In the genomic region with DNA sequence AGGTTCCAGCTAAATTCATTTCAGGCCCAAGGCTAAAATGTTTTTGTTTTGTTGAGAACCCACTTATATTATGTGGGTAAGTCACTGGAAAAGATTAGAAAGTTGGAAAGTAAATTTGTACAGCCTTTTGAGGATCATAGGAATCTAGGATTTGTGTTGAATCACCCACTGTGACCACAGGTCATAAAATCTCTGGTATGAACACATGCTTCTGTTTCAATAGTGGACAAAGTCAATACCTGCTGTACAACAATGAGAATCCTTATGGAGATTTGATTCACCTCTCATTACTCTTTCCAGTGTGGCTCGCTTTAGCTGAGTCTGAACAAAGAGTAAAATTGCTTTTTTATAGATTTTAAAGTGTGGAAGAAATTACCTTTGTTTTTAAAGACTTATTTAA, we compare ENCODE assay signal across 1 cellular context.
TF ChIP-seq lines count a peak whose summit lies in the region.

No MANE protein-coding gene starts in this region.

TF ChIP-seq in HepG2, 621 proteins besides CTCF, POLR2A, EP300 and RAD21 (continued from another document and continues in another):
- no peak; the same call in 1 of the 2 replicates for TF ChIP-seq SOX5 (CRISPR knock-in tag; IDR thresholded peaks at IDR 0.05; ENCODE audit: borderline replicate concordance)
- TF ChIP-seq BATF2 (CRISPR knock-in tag; IDR thresholded peaks at IDR 0.05): no peak
- TF ChIP-seq RFXAP (CRISPR knock-in tag; IDR thresholded peaks at IDR 0.05; ENCODE audit: borderline replicate concordance): no peak
- TF ChIP-seq ZBTB33 (CRISPR knock-in tag; IDR thresholded peaks at IDR 0.05): no peak
- TF ChIP-seq NRL (CRISPR knock-in tag; IDR thresholded peaks at IDR 0.05; ENCODE audit: borderline replicate concordance): no peak
- no peak for TF ChIP-seq DBP (CRISPR knock-in tag; IDR thresholded peaks at IDR 0.05; ENCODE audit: not compliant biosample characterization)
- TF ChIP-seq SNAPC5 (CRISPR knock-in tag; IDR thresholded peaks at IDR 0.05; ENCODE audit: borderline replicate concordance): no peak
- no peak for TF ChIP-seq ATF5 (CRISPR knock-in tag; IDR thresholded peaks at IDR 0.05; ENCODE audit: low read depth)
- TF ChIP-seq ATF2 (CRISPR knock-in tag; IDR thresholded peaks at IDR 0.05): no peak
- no peak for TF ChIP-seq ZNF83 (CRISPR knock-in tag; IDR thresholded peaks at IDR 0.05; ENCODE audit: borderline replicate concordance)
- TF ChIP-seq ZNF253 (CRISPR knock-in tag; IDR thresholded peaks at IDR 0.05; ENCODE audit: borderline replicate concordance): no peak
- peak; percentile 64; the same call in 1 of the 2 replicates for TF ChIP-seq ZKSCAN1 (IDR thresholded peaks at IDR 0.05; ENCODE audit: low read length)
- no peak for TF ChIP-seq ZNF30 (CRISPR knock-in tag; IDR thresholded peaks at IDR 0.05)
- TF ChIP-seq U2AF1 (optimal IDR thresholded peaks at IDR 0.05; ENCODE audit: low read depth, low read length): no peak
- TF ChIP-seq ZNF451 (CRISPR knock-in tag; IDR thresholded peaks at IDR 0.05): no peak
- no peak for TF ChIP-seq ZNF777 (CRISPR knock-in tag; IDR thresholded peaks at IDR 0.05)
- no peak for TF ChIP-seq ZNF232 (CRISPR knock-in tag; IDR thresholded peaks at IDR 0.05; ENCODE audit: borderline replicate concordance)
- TF ChIP-seq ZSCAN9 (CRISPR knock-in tag; IDR thresholded peaks at IDR 0.05; ENCODE audit: borderline replicate concordance): no peak
- TF ChIP-seq CCAR2 (optimal IDR thresholded peaks at IDR 0.05; ENCODE audit: low read depth, low read length): no peak
- TF ChIP-seq ARID5B (CRISPR knock-in tag; IDR thresholded peaks at IDR 0.05): no peak; the same call in 1 of the 2 replicates
- TF ChIP-seq KLF16 (CRISPR knock-in tag; IDR thresholded peaks at IDR 0.05): no peak
- no peak for TF ChIP-seq GABPB1 (CRISPR knock-in tag; IDR thresholded peaks at IDR 0.05)
- no peak for TF ChIP-seq ZBTB44 (CRISPR knock-in tag; IDR thresholded peaks at IDR 0.05)
- TF ChIP-seq, protein P1, sequence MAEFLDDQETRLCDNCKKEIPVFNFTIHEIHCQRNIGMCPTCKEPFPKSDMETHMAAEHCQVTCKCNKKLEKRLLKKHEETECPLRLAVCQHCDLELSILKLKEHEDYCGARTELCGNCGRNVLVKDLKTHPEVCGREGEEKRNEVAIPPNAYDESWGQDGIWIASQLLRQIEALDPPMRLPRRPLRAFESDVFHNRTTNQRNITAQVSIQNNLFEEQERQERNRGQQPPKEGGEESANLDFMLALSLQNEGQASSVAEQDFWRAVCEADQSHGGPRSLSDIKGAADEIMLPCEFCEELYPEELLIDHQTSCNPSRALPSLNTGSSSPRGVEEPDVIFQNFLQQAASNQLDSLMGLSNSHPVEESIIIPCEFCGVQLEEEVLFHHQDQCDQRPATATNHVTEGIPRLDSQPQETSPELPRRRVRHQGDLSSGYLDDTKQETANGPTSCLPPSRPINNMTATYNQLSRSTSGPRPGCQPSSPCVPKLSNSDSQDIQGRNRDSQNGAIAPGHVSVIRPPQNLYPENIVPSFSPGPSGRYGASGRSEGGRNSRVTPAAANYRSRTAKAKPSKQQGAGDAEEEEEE (CRISPR knock-in tag; IDR thresholded peaks at IDR 0.05; ENCODE audit: borderline replicate concordance): no peak
- no peak for TF ChIP-seq ZSCAN20 (CRISPR knock-in tag; IDR thresholded peaks at IDR 0.05; ENCODE audit: borderline replicate concordance)
- no peak for TF ChIP-seq JUND (CRISPR knock-in tag; IDR thresholded peaks at IDR 0.05)
- TF ChIP-seq ZNF205 (CRISPR knock-in tag; IDR thresholded peaks at IDR 0.05): no peak
- no peak for TF ChIP-seq ZNF891 (CRISPR knock-in tag; IDR thresholded peaks at IDR 0.05)
- no peak for TF ChIP-seq SP1 (IDR thresholded peaks at IDR 0.05)
- no peak for TF ChIP-seq SP1 (CRISPR knock-in tag; IDR thresholded peaks at IDR 0.05)
- TF ChIP-seq ZNF552 (CRISPR knock-in tag; IDR thresholded peaks at IDR 0.05; ENCODE audit: borderline replicate concordance): no peak
- TF ChIP-seq GTF3A (CRISPR knock-in tag; conservative IDR thresholded peaks at IDR 0.05): no peak
- TF ChIP-seq, protein P2, sequence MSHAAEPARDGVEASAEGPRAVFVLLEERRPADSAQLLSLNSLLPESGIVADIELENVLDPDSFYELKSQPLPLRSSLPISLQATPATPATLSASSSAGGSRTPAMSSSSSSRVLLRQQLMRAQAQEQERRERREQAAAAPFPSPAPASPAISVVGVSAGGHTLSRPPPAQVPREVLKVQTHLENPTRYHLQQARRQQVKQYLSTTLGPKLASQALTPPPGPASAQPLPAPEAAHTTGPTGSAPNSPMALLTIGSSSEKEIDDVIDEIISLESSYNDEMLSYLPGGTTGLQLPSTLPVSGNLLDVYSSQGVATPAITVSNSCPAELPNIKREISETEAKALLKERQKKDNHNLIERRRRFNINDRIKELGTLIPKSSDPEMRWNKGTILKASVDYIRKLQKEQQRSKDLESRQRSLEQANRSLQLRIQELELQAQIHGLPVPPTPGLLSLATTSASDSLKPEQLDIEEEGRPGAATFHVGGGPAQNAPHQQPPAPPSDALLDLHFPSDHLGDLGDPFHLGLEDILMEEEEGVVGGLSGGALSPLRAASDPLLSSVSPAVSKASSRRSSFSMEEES (CRISPR knock-in tag; IDR thresholded peaks at IDR 0.05): 0 out of 2 replicates have a peak, but pooled peaks have one; percentile 31
- no peak for TF ChIP-seq HMGA1 (CRISPR knock-in tag; conservative IDR thresholded peaks at IDR 0.05)
- no peak for TF ChIP-seq MIER3 (CRISPR knock-in tag; IDR thresholded peaks at IDR 0.05; ENCODE audit: borderline replicate concordance)
- no peak for TF ChIP-seq FOXM1 (CRISPR knock-in tag; IDR thresholded peaks at IDR 0.05)
- TF ChIP-seq CC2D1A (CRISPR knock-in tag; IDR thresholded peaks at IDR 0.05): no peak
- no peak for TF ChIP-seq KDM5B (CRISPR knock-in tag; IDR thresholded peaks at IDR 0.05; ENCODE audit: borderline replicate concordance)
- TF ChIP-seq NKX3-1 (CRISPR knock-in tag; IDR thresholded peaks at IDR 0.05): no peak
- no peak for TF ChIP-seq NFKB2 (CRISPR knock-in tag; IDR thresholded peaks at IDR 0.05; ENCODE audit: borderline replicate concordance)
- no peak for TF ChIP-seq BRCA1 (CRISPR knock-in tag; IDR thresholded peaks at IDR 0.05)
- TF ChIP-seq, protein P3, sequence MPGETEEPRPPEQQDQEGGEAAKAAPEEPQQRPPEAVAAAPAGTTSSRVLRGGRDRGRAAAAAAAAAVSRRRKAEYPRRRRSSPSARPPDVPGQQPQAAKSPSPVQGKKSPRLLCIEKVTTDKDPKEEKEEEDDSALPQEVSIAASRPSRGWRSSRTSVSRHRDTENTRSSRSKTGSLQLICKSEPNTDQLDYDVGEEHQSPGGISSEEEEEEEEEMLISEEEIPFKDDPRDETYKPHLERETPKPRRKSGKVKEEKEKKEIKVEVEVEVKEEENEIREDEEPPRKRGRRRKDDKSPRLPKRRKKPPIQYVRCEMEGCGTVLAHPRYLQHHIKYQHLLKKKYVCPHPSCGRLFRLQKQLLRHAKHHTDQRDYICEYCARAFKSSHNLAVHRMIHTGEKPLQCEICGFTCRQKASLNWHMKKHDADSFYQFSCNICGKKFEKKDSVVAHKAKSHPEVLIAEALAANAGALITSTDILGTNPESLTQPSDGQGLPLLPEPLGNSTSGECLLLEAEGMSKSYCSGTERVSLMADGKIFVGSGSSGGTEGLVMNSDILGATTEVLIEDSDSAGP (CRISPR knock-in tag; IDR thresholded peaks at IDR 0.05; ENCODE audit: borderline replicate concordance): no peak
